In genomic region chr15:101510212-101511197, GRCh38 we compare ENCODE assay signal across 1 cellular context.
TF ChIP-seq lines count a peak whose summit lies in the region.

No MANE protein-coding gene starts in this region.

TF ChIP-seq in K562, 482 proteins besides CTCF, POLR2A, EP300 and RAD21:
- TF ChIP-seq CEBPG (CRISPR knock-in tag; IDR thresholded peaks at IDR 0.05) = peak; percentile 66
- TF ChIP-seq CEBPG (tag; conservative IDR thresholded peaks at IDR 0.05 in 1 of 2, IDR thresholded peaks at IDR 0.05 in 1 of 2) = peak in 1 of 2 experiments; percentile 82; a peak in 2 of 4 replicates
- peak; percentile 33; the same call in 1 of the 2 replicates for TF ChIP-seq CEBPB (tag; IDR thresholded peaks at IDR 0.05)
- peak; percentile 74 for TF ChIP-seq ATF3 (IDR thresholded peaks at IDR 0.05)
- TF ChIP-seq ATF3 (CRISPR knock-in tag; conservative IDR thresholded peaks at IDR 0.05) = no peak
- TF ChIP-seq MYC (IDR thresholded peaks at IDR 0.05; ENCODE audit: low read depth, low read length) = no peak
- TF ChIP-seq MYC (CRISPR knock-in tag; IDR thresholded peaks at IDR 0.05; ENCODE audit: borderline replicate concordance, low read depth) = no peak
- TF ChIP-seq ZNF76 (CRISPR knock-in tag; IDR thresholded peaks at IDR 0.05; ENCODE audit: borderline replicate concordance) = no peak
TF ChIP-seq in K562: peak in this region for 3.
